In genomic region chr10:121974535-121975294, GRCh38 we compare ENCODE assay signal across 8 cellular contexts. TPM values are rescaled to one million over a fixed set of nuclear protein-coding genes. Genes with fewer than 3 reads are reported as not detected.
DNase-seq lines count a peak whose midpoint lies in the region; ATAC-seq, FAIRE-seq and TF ChIP-seq lines count a peak whose summit lies in the region.

Gene NSMCE4A (minus strand): TSS chr10:121975217. CDS start chr10:121975165, 52 bp downstream.

- TF ChIP-seq CTCF in VCaP (conservative IDR thresholded peaks at IDR 0.05): peak; percentile 80
- TF ChIP-seq CTCF in breast epithelium (IDR thresholded peaks at IDR 0.05): no peak

- DNase-seq in NCI-H2107 treated with DMSO at 0.1 percent for 48 hours (lab: John Stamatoyannopoulos, UW; ENCODE audit: unreplicated experiment) (peak; percentile 7), NCI-H2107 (lab: John Stamatoyannopoulos, UW) (no peak), NCI-H128 (lab: John Stamatoyannopoulos, UW; ENCODE audit: unreplicated experiment) (peak; percentile 25), breast epithelium (ENCODE audit: low spot score in 2 of 2) (peak; percentile 36 to 78), iPS-NIHi11 (ENCODE audit: low spot score) (peak; percentile 97), small intestine (peak; percentile 76)

- no peaks in the 10 kb centered on the region for H3K27me3 ChIP-seq in breast epithelium
- H3K27me3 ChIP-seq in small intestine (ENCODE audit: control insufficient read depth in 2 of 2, insufficient read depth in 2 of 2, low read length in 2 of 2): no peaks in the 10 kb centered on the region

- 0 to 1% (median 1%) methylated on average over 68 to 101 of the region's 101 CpGs for WGBS in small intestine, 3 donors

- H3K4me3 ChIP-seq in breast epithelium (peak within 1 kb of the TSS; percentile 68 to 94 (median 85)), small intestine (ENCODE audit: low read depth in 1 of 2, low read length in 2 of 2) (peak within 1 kb of the TSS; percentile 94 to 95)

- H3K4me1 ChIP-seq in breast epithelium: peaks cover 8 to 13% of the 10 kb centered on the region in 2 donors
- peaks cover 1 to 12% of the 10 kb centered on the region in 2 donors for H3K4me1 ChIP-seq in small intestine (ENCODE audit: control insufficient read depth in 2 of 2, insufficient read depth in 1 of 2, low read depth in 1 of 2, low read length in 1 of 2)

- FAIRE-seq in small intestine (lab: Jason Lieb, UNC): no peak

- ATAC-seq in HG02763 (IDR thresholded peaks at IDR 0.05; ENCODE audit: unreplicated experiment): peak; percentile 82

- H3K27ac ChIP-seq in VCaP: peak within 1 kb of the TSS; percentile 93
- H3K27ac ChIP-seq in breast epithelium: peak within 1 kb of the TSS; percentile 92 to 96
- H3K27ac ChIP-seq in small intestine (ENCODE audit: low read depth in 1 of 2, low read length in 1 of 2): peak within 1 kb of the TSS; percentile 97 to 99

- H3K36me3 ChIP-seq in breast epithelium (no peaks in the 10 kb centered on the region), small intestine (ENCODE audit: control insufficient read depth in 2 of 2, insufficient read depth in 2 of 2, low read length in 2 of 2) (peaks cover 0 to 1% of the 10 kb centered on the region in 2 donors)

- intact Hi-C loops in breast epithelium (cut with DNase I; ENCODE audit: low total_unique reads): loop anchor here (5.0 kb wide), 1 partner anchor 502 kb away; no protein-coding TSS in a partner anchor

- H3K9me3 ChIP-seq in breast epithelium (no peaks in the 10 kb centered on the region), small intestine (ENCODE audit: control insufficient read depth, low read depth) (no peaks in the 10 kb centered on the region)

- no peak for TF ChIP-seq POLR2A in breast epithelium (IDR thresholded peaks at IDR 0.05)

RNA-seq across cellular contexts. Expression of gene NSMCE4A, which starts in this region (rescaled TPM):
- 100 to 1,000 TPM in 2 of 3 donors, 10 to 100 TPM in 1; 72.2 to 120 (median 119) TPM for total RNA-seq in breast epithelium
- 10 to 100 TPM; 55.8 to 79.2 (median 56.2) TPM for polyA plus RNA-seq in small intestine
